ENCODE assay signal across 11 cellular contexts in the genomic region with DNA sequence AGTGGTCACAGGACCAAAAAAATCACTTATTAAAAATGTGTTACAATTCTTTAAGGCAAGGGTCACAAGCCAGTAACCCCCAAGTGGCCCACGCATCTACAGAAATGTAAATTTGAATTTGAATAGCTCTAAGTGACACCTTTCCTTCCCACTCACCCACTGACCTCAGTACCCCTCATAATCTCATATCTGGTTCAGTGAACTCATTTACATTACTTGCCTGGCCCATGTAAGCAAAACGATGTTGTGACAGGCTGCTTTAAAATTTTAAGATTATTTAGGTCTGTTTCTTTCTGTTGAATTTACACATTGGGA. TPM values are rescaled to one million over a fixed set of nuclear protein-coding genes. Genes with fewer than 3 reads are reported as not detected.
DNase-seq lines count a peak whose midpoint lies in the region; ATAC-seq and TF ChIP-seq lines count a peak whose summit lies in the region.
"Had no signal": no experiment of that assay in that cellular context is flagged by ENCODE, and none has a peak within 500 bp of the region (broad histone marks: within the 10 kb centered on the region; RNA-seq: fewer than 3 reads in every experiment).

No MANE protein-coding gene starts in this region.

- no peaks in the 10 kb centered on the region for H3K79me2 ChIP-seq in PC-9 (ENCODE audit: low read depth)

- intact Hi-C loops in PC-9 (cut with micrococcal nuclease; ENCODE audit: unreplicated experiment): no loop called here

- H4K20me1 ChIP-seq in PC-9 (ENCODE audit: insufficient read depth): no peaks in the 10 kb centered on the region; the same call in 1 of the 2 replicates

- H3K4me3 Mint-ChIP-seq in naive B cell: peak overlapping the region in 2 of 8 donors; percentile 64 to 74

- no peaks in the 10 kb centered on the region for H3K36me3 Mint-ChIP-seq in naive B cell

- H3K27ac ChIP-seq in PC-9: no peak overlapping the region
- H3K27ac ChIP-seq: left lung, psoas muscle had no signal

- H2AFZ ChIP-seq in PC-9: no peak overlapping the region

- H3K4me3 ChIP-seq in PC-9: no peak overlapping the region
- H3K4me3 ChIP-seq: left lung, psoas muscle had no signal

- DNase-seq in naive B cell: no peak
- no peak for DNase-seq in SK-N-DZ (ENCODE audit: low spot score)
- no peak for DNase-seq in PC-9
- DNase-seq in CD1c-positive myeloid dendritic cell (ENCODE audit: extremely low spot score): no peak
- DNase-seq in GOT3 (lab: John Stamatoyannopoulos, UW): no peak
- DNase-seq: left lung, NCI-H2171 treated with DMSO at 0.1 percent for 48 hours, psoas muscle had no signal

- no TSS peak for BruUV-seq in PC-9 (replicated peaks; lab: Mats Ljungman, UMichigan)

- H3K9me2 ChIP-seq in PC-9 (ENCODE audit: insufficient read depth): no peaks in the 10 kb centered on the region

- H3F3A ChIP-seq in PC-9 (ENCODE audit: insufficient read depth, low read depth): no peaks in the 10 kb centered on the region

- no peaks in the 10 kb centered on the region for H3K27me3 ChIP-seq in PC-9 (ENCODE audit: insufficient read depth, low read depth)
- H3K27me3 ChIP-seq: left lung had no signal

- H3K27ac Mint-ChIP-seq in naive B cell: peak overlapping the region in 2 of 6 donors; percentile 74 to 84

- H3K27me3 Mint-ChIP-seq in naive B cell: peaks cover 0 to 6% (median 4%) of the 10 kb centered on the region in 3 donors

- H3K9me3 Mint-ChIP-seq in naive B cell: peaks cover 0 to 2% (median 0%) of the 10 kb centered on the region in 7 donors

- no peak for TF ChIP-seq CTCF in PC-9 (conservative IDR thresholded peaks at IDR 0.05)

- CTCF ChIA-PET in PC-9 (lab: Charles Lee): no interaction called here

- ATAC-seq in GM18520 (IDR thresholded peaks at IDR 0.05; ENCODE audit: unreplicated experiment): peak; percentile 60
- ATAC-seq in GM21526 (IDR thresholded peaks at IDR 0.05; ENCODE audit: low FRiP score, unreplicated experiment): peak; percentile 58
- ATAC-seq in HG03342 (IDR thresholded peaks at IDR 0.05; ENCODE audit: unreplicated experiment): peak; percentile 62
- ATAC-seq in naive B cell (ENCODE audit: low read depth in 2 of 2): peak; percentile 27 to 79
- ATAC-seq: left lung, psoas muscle had no signal

- no peaks in the 10 kb centered on the region for H3K4me1 ChIP-seq in PC-9 (replicated peaks; ENCODE audit: insufficient read depth)
- H3K4me1 ChIP-seq: left lung, psoas muscle had no signal

- H3K36me3 ChIP-seq in PC-9 (ENCODE audit: low read depth): no peaks in the 10 kb centered on the region
- H3K36me3 ChIP-seq: left lung had no signal

- H3K9me3 ChIP-seq in PC-9 (ENCODE audit: insufficient read depth, low read depth): no peaks in the 10 kb centered on the region
- H3K9me3 ChIP-seq: left lung, psoas muscle had no signal

- no peak overlapping the region for H3K4me2 ChIP-seq in PC-9

- peaks cover 11 to 15% (median 12%) of the 10 kb centered on the region in 3 donors for H3K4me1 Mint-ChIP-seq in naive B cell

- POLR2A ChIA-PET in PC-9 (lab: Charles Lee; ENCODE audit: unreplicated experiment): no interaction called here

RNA-seq across cellular contexts. Expression of a gene that starts 27.4 kb away (rescaled TPM):
- polyA plus RNA-seq in naive B cell (ENCODE audit: low read depth in 6 of 6): under 1 TPM; 0.23 to 0.86 (median 0.43) TPM
- polyA plus RNA-seq in SK-N-DZ (2014; cell fraction: cytosol; rRNA removed): 241 and 334 TPM in 2 replicates
- polyA plus RNA-seq in SK-N-DZ (2014; cell fraction: nucleus; rRNA removed): 159 and 161 TPM in 2 replicates
- 0.61 and 1.2 TPM in 2 replicates for total RNA-seq in PC-9 (2021)
